1 cellular context compared by ENCODE assay signal in the genomic region with DNA sequence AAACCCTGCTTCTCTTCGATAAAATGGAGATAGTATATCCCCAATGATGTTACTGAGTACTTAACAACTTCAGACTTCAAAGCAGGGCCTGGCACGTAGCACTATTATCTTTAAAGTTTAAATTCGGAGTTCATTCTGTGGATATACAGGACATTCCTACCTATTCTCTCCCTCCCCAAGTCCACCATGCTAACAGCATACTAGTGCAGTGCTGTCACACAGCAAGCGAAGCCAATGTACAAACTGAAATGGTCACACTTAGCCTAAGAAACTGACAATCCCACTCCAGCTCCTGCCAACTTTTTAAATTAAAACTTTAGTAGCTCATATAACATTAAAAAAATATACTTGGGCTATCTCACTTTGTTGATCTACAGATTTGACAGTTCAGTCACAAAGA.
TF ChIP-seq lines count a peak whose summit lies in the region.

No MANE protein-coding gene starts in this region.

TF ChIP-seq in SK-N-SH treated with all-trans-retinoic acid at 6 μM for 48 hours, 23 proteins besides CTCF, POLR2A, EP300 and RAD21:
- TF ChIP-seq ZNF70 (CRISPR knock-in tag; IDR thresholded peaks at IDR 0.05) = no peak
- TF ChIP-seq, protein P1, sequence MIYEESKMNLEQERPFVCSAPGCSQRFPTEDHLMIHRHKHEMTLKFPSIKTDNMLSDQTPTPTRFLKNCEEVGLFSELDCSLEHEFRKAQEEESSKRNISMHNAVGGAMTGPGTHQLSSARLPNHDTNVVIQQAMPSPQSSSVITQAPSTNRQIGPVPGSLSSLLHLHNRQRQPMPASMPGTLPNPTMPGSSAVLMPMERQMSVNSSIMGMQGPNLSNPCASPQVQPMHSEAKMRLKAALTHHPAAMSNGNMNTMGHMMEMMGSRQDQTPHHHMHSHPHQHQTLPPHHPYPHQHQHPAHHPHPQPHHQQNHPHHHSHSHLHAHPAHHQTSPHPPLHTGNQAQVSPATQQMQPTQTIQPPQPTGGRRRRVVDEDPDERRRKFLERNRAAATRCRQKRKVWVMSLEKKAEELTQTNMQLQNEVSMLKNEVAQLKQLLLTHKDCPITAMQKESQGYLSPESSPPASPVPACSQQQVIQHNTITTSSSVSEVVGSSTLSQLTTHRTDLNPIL (CRISPR knock-in tag; IDR thresholded peaks at IDR 0.05; ENCODE audit: low read depth) = no peak
- TF ChIP-seq TOX (CRISPR knock-in tag; IDR thresholded peaks at IDR 0.05; ENCODE audit: borderline replicate concordance) = no peak
- TF ChIP-seq ZFP3 (CRISPR knock-in tag; IDR thresholded peaks at IDR 0.05) = no peak
- TF ChIP-seq, protein P2, sequence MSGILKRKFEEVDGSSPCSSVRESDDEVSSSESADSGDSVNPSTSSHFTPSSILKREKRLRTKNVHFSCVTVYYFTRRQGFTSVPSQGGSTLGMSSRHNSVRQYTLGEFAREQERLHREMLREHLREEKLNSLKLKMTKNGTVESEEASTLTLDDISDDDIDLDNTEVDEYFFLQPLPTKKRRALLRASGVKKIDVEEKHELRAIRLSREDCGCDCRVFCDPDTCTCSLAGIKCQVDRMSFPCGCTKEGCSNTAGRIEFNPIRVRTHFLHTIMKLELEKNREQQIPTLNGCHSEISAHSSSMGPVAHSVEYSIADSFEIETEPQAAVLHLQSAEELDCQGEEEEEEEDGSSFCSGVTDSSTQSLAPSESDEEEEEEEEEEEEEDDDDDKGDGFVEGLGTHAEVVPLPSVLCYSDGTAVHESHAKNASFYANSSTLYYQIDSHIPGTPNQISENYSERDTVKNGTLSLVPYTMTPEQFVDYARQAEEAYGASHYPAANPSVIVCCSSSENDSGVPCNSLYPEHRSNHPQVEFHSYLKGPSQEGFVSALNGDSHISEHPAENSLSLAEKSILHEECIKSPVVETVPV (CRISPR knock-in tag; IDR thresholded peaks at IDR 0.05) = no peak
- TF ChIP-seq ESRRG (CRISPR knock-in tag; IDR thresholded peaks at IDR 0.05) = no peak; the same call in 1 of the 2 replicates
- TF ChIP-seq, protein P3, sequence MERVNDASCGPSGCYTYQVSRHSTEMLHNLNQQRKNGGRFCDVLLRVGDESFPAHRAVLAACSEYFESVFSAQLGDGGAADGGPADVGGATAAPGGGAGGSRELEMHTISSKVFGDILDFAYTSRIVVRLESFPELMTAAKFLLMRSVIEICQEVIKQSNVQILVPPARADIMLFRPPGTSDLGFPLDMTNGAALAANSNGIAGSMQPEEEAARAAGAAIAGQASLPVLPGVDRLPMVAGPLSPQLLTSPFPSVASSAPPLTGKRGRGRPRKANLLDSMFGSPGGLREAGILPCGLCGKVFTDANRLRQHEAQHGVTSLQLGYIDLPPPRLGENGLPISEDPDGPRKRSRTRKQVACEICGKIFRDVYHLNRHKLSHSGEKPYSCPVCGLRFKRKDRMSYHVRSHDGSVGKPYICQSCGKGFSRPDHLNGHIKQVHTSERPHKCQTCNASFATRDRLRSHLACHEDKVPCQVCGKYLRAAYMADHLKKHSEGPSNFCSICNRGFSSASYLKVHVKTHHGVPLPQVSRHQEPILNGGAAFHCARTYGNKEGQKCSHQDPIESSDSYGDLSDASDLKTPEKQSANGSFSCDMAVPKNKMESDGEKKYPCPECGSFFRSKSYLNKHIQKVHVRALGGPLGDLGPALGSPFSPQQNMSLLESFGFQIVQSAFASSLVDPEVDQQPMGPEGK (CRISPR knock-in tag; IDR thresholded peaks at IDR 0.05; ENCODE audit: borderline replicate concordance) = no peak
- TF ChIP-seq ZFP30 (CRISPR knock-in tag; IDR thresholded peaks at IDR 0.05) = no peak
- no peak for TF ChIP-seq ISL1 (CRISPR knock-in tag; IDR thresholded peaks at IDR 0.05)
- no peak for TF ChIP-seq ZC3H10 (CRISPR knock-in tag; IDR thresholded peaks at IDR 0.05)
- TF ChIP-seq SNAI2 (CRISPR knock-in tag; IDR thresholded peaks at IDR 0.05) = no peak
- TF ChIP-seq OSR1 (CRISPR knock-in tag; IDR thresholded peaks at IDR 0.05) = no peak
- TF ChIP-seq ZNF565 (CRISPR knock-in tag; conservative IDR thresholded peaks at IDR 0.05; ENCODE audit: low read depth) = no peak
- TF ChIP-seq, protein P4, sequence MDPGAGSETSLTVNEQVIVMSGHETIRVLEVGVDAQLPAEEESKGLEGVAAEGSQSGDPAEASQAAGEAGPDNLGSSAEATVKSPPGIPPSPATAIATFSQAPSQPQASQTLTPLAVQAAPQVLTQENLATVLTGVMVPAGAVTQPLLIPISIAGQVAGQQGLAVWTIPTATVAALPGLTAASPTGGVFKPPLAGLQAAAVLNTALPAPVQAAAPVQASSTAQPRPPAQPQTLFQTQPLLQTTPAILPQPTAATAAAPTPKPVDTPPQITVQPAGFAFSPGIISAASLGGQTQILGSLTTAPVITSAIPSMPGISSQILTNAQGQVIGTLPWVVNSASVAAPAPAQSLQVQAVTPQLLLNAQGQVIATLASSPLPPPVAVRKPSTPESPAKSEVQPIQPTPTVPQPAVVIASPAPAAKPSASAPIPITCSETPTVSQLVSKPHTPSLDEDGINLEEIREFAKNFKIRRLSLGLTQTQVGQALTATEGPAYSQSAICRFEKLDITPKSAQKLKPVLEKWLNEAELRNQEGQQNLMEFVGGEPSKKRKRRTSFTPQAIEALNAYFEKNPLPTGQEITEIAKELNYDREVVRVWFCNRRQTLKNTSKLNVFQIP (CRISPR knock-in tag; IDR thresholded peaks at IDR 0.05; ENCODE audit: borderline replicate concordance, low read depth) = no peak
- no peak for TF ChIP-seq GLIS3 (CRISPR knock-in tag; IDR thresholded peaks at IDR 0.05)
